In genomic region chr1:156477526-156478249, GRCh38 we compare ENCODE assay signal across 7 cellular contexts. TPM values are rescaled to one million over a fixed set of nuclear protein-coding genes. Genes with fewer than 3 reads are reported as not detected.
A peak's percentile ranks its signal among the peaks of the same experiment; 100 is the strongest.
DNase-seq lines count a peak whose midpoint lies in the region; ATAC-seq and TF ChIP-seq lines count a peak whose summit lies in the region.

No MANE protein-coding gene starts in this region.

- H3K27me3 ChIP-seq in CD8-positive, alpha-beta memory T cell (ENCODE audit: insufficient read depth, low read length, poor library complexity, severe bottlenecking): no peaks in the 10 kb centered on the region
- H3K27me3 ChIP-seq in smooth muscle cell (ENCODE audit: low read depth): no peaks in the 10 kb centered on the region

- H3K9me3 ChIP-seq in CD8-positive, alpha-beta memory T cell (ENCODE audit: low read length): no peaks in the 10 kb centered on the region
- H3K9me3 ChIP-seq in T-helper 17 cell (ENCODE audit: control insufficient read depth, low read length, poor library complexity, severe bottlenecking): no peaks in the 10 kb centered on the region
- H3K9me3 ChIP-seq in smooth muscle cell (replicated peaks; ENCODE audit: low read depth): no peaks in the 10 kb centered on the region

- CTCF ChIA-PET in CD8-positive, alpha-beta memory T cell (lab: Charles Lee): interaction anchor here (1.4 kb wide), 1 partner anchor 24 kb away, joined by 3 read pairs; no protein-coding TSS in a partner anchor

- no peak overlapping the region for H3K4me3 ChIP-seq in CD8-positive, alpha-beta memory T cell (ENCODE audit: low read length)
- H3K4me3 ChIP-seq in smooth muscle cell: no peak overlapping the region

- H3K36me3 Mint-ChIP-seq in CD8-positive, alpha-beta memory T cell: peaks cover 18 to 98% (median 37%) of the 10 kb centered on the region in 3 donors
- H3K36me3 Mint-ChIP-seq in T-helper 17 cell (ENCODE audit: low read depth): peaks cover 16% of the 10 kb centered on the region

- H3K27ac Mint-ChIP-seq in CD8-positive, alpha-beta memory T cell: peak overlapping the region in 5 of 8 donors; percentile 21 to 91 (median 36)
- H3K27ac Mint-ChIP-seq in T-helper 17 cell: peak overlapping the region; percentile 80

- H3K79me2 ChIP-seq in smooth muscle cell (ENCODE audit: low read depth): no peaks in the 10 kb centered on the region

- H3K27me3 Mint-ChIP-seq in CD8-positive, alpha-beta memory T cell: no peaks in the 10 kb centered on the region
- no peaks in the 10 kb centered on the region for H3K27me3 Mint-ChIP-seq in T-helper 17 cell

- no peak overlapping the region for H3K4me2 ChIP-seq in smooth muscle cell

- H3K4me1 Mint-ChIP-seq in CD8-positive, alpha-beta memory T cell: peaks cover 30 to 36% (median 31%) of the 10 kb centered on the region in 3 donors
- H3K4me1 Mint-ChIP-seq in T-helper 17 cell: peaks cover 30% of the 10 kb centered on the region

- H3K27ac ChIP-seq in CD8-positive, alpha-beta memory T cell (ENCODE audit: low read depth, low read length): no peak overlapping the region
- peak overlapping the region; percentile 63 for H3K27ac ChIP-seq in smooth muscle cell (ENCODE audit: low read depth)

- no peak for DNase-seq in CD8-positive, alpha-beta memory T cell
- no peak for DNase-seq in T-helper 17 cell
- DNase-seq in foreskin melanocyte: peak; percentile 86
- DNase-seq in smooth muscle cell (lab: John Stamatoyannopoulos, UW; ENCODE audit: unreplicated experiment): no peak
- no peak for DNase-seq in NCI-H1092 treated with DMSO at 0.1 percent for 48 hours (lab: John Stamatoyannopoulos, UW)

- no peak overlapping the region for H3K4me3 Mint-ChIP-seq in CD8-positive, alpha-beta memory T cell
- no peak overlapping the region for H3K4me3 Mint-ChIP-seq in T-helper 17 cell

- peaks cover 19% of the 10 kb centered on the region for H3K4me1 ChIP-seq in CD8-positive, alpha-beta memory T cell (ENCODE audit: insufficient read depth, low read length)
- no peaks in the 10 kb centered on the region for H3K4me1 ChIP-seq in smooth muscle cell (ENCODE audit: low read depth)

- no peak for TF ChIP-seq CTCF in smooth muscle cell (IDR thresholded peaks at IDR 0.05; ENCODE audit: borderline replicate concordance, insufficient read depth, poor library complexity, severe bottlenecking)

- no peaks in the 10 kb centered on the region for H3F3A ChIP-seq in smooth muscle cell (ENCODE audit: low read depth)

- H3K9ac ChIP-seq in smooth muscle cell (ENCODE audit: low read depth): no peak overlapping the region

- POLR2A ChIA-PET in CD8-positive, alpha-beta memory T cell (lab: Charles Lee): interaction anchor here (0.6 kb wide), 1 partner anchor 650 kb away, joined by 4 read pairs; no protein-coding TSS in a partner anchor

- peaks cover 93% of the 10 kb centered on the region for H3K36me3 ChIP-seq in CD8-positive, alpha-beta memory T cell (ENCODE audit: insufficient read depth, low read length)
- peaks cover 13% of the 10 kb centered on the region for H3K36me3 ChIP-seq in smooth muscle cell (ENCODE audit: low read depth)

- peaks cover 99% of the 10 kb centered on the region for H4K20me1 ChIP-seq in smooth muscle cell (ENCODE audit: low read depth)

- 90% methylated on average over 3 of the region's 3 CpGs for whole genome bisulfite sequencing in smooth muscle cell (ENCODE audit: low lambda C conversion rate)

- H3K9me3 Mint-ChIP-seq in CD8-positive, alpha-beta memory T cell: no peaks in the 10 kb centered on the region

- no peak for ATAC-seq in T-helper 17 cell
- no peak for ATAC-seq in HG03196 (IDR thresholded peaks at IDR 0.05; ENCODE audit: unreplicated experiment)
- ATAC-seq in GM21737 (IDR thresholded peaks at IDR 0.05; ENCODE audit: unreplicated experiment): no peak

- no peak overlapping the region for H2AFZ ChIP-seq in smooth muscle cell (ENCODE audit: low read depth)

RNA-seq across cellular contexts. Expression of gene MEF2D, which starts 22.9 kb away (rescaled TPM):
- 10 to 100 TPM; 32.9 to 35.4 TPM for total RNA-seq in CD8-positive, alpha-beta memory T cell
- 19.2 TPM for polyA plus RNA-seq in CD8-positive, alpha-beta memory T cell
- total RNA-seq in T-helper 17 cell (100 to 1,000 TPM; 142 to 157 TPM), smooth muscle cell (23.2 and 24.3 TPM in 2 replicates)
- 40.5 and 45.6 TPM in 2 replicates for polyA plus RNA-seq in smooth muscle cell
